ENCODE assay signal across 8 cellular contexts in the genomic region with DNA sequence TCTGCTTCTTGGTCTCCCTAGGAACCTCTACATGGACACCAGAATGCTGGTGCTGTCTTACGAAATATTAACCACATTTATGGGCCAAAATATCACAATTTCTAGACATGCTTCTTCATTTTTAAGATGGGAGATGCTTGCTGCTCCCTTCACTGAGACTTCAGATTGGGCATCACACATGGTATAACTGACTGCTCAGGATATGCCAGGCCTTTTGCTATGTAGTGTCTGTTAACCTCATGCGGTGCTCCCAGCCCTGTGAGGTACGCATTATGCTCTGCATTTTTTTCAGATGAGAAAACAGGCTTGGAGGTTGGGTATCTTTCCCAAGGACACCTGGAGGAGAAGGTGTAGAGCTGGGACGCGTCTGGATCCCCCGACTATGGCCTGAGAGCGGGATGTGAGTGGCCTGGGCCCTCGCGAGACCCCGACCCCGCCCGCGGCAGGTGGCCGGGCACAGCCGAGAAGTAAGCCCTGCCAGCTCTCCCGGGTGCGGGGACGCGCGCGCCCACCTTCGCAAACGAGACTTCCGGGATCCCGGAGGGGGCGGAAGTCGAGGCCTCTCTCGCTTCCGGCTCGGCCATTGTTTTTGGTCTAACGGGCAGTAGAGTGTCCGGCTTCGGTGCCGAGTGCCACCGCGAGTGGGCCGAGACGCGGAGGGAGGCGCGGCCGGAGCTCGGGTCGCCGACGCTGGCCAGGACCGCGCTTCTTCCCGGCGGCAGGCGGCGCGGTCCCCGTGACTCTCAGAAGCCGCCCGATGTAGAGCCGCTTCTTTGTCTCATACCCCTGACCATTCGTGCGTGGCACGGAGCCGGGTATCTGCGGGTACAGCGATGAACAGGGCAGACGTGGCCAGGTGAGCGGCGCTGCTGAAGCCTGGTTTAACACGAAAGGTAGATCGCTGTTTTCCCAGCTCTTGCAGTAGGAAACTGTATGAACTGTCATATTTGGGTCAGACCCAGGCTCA. TPM values are rescaled to one million over a fixed set of nuclear protein-coding genes. Genes with fewer than 3 reads are reported as not detected.
DNase-seq lines count a peak whose midpoint lies in the region; ATAC-seq and TF ChIP-seq lines count a peak whose summit lies in the region.

A gene (plus strand): TSS at position 568 of the 967 bp plus-strand sequence. CDS start 1,855 bp downstream, outside the sequence.

- peak in 1 of 2 donors; percentile 11 for TF ChIP-seq CTCF in fibroblast of lung (conservative IDR thresholded peaks at IDR 0.05 in 1 of 2, IDR thresholded peaks at IDR 0.05 in 1 of 2; ENCODE audit: low read depth in 1 of 2, low read length in 2 of 2)

- peak within 1 kb of the TSS; percentile 59 for H3K9ac ChIP-seq in fibroblast of lung (ENCODE audit: insufficient read depth, low read length)

- H3K4me1 ChIP-seq in fibroblast of lung (ENCODE audit: control insufficient read depth, extremely low read depth, insufficient read depth, low read length), result peaks cover 2% of the 10 kb centered on the region

- no peaks in the 10 kb centered on the region for H3K27me3 ChIP-seq in fibroblast of lung (ENCODE audit: control insufficient read depth, insufficient read depth, low read length)

- H3K79me2 ChIP-seq in fibroblast of lung (ENCODE audit: control insufficient read depth, insufficient read depth, low read length), result no peaks in the 10 kb centered on the region

- H3K27ac ChIP-seq in fibroblast of lung (ENCODE audit: insufficient read depth, low read length), result peak within 1 kb of the TSS; percentile 60

- ATAC-seq in activated T-helper 17 cell treated with anti-CD3 and anti-CD28 coated beads, Interleukin-2, amount 50 U/mL, for 72 hours (replicated peaks), result peak; percentile 74

- H3K4me3 ChIP-seq in fibroblast of lung (replicated peaks in 1 of 4; ENCODE audit: control extremely low read depth in 1 of 4, insufficient read depth in 1 of 4, low read depth in 3 of 4, low read length in 4 of 4), result peak within 1 kb of the TSS; percentile 79 to 90 (median 80)

- peak within 1 kb of the TSS; percentile 91 for H2AFZ ChIP-seq in fibroblast of lung (ENCODE audit: low read length)

- H3K9me3 Mint-ChIP-seq in activated T-helper 17 cell treated with anti-CD3 and anti-CD28 coated beads, Interleukin-2, amount 50 U/mL, for 72 hours, result peaks cover 9% of the 10 kb centered on the region

- H3K9me3 ChIP-seq in fibroblast of lung (ENCODE audit: control insufficient read depth, insufficient read depth, low read depth, low read length), result no peaks in the 10 kb centered on the region

- H3K4me2 ChIP-seq in fibroblast of lung (ENCODE audit: extremely low read depth, insufficient read depth, low read length), result peak within 1 kb of the TSS; percentile 90

- H3K36me3 ChIP-seq in fibroblast of lung (ENCODE audit: control insufficient read depth, insufficient read depth, low read length), result no peaks in the 10 kb centered on the region

- peak within 1 kb of the TSS; percentile 80 for H3K4me3 Mint-ChIP-seq in activated T-helper 17 cell treated with anti-CD3 and anti-CD28 coated beads, Interleukin-2, amount 50 U/mL, for 72 hours

- peak within 1 kb of the TSS; percentile 22 for H3K27ac Mint-ChIP-seq in activated T-helper 17 cell treated with anti-CD3 and anti-CD28 coated beads, Interleukin-2, amount 50 U/mL, for 72 hours

- DNase-seq in ELR (ENCODE audit: low read depth) (peak; percentile 64), HCEC 1CT (peak; percentile 40), NCI-H526 (lab: John Stamatoyannopoulos, UW) (peak; percentile 38 to 72), fibroblast of lung (ENCODE audit: low read depth in 2 of 2) (peak; percentile 63 to 67), myocyte (ENCODE audit: low read depth) (peak; percentile 73)
- DNase-seq in stimulated activated CD8-positive, alpha-beta memory T cell treated with anti-CD3 and anti-CD28 coated beads, Interleukin-7, amount 100 ng/mL, for 4 hours (ENCODE audit: low read depth in 2 of 2), result peak; percentile 38 to 52
- no peak for DNase-seq in NK-92 treated with Interleukin-12 subunit alpha and Interleukin-12 subunit beta, amount 100 ng/mL, for 24 hours (lab: John Stamatoyannopoulos, UW)

- H3K27me3 Mint-ChIP-seq in activated T-helper 17 cell treated with anti-CD3 and anti-CD28 coated beads, Interleukin-2, amount 50 U/mL, for 72 hours, result peaks cover 10% of the 10 kb centered on the region

- no peaks in the 10 kb centered on the region for H4K20me1 ChIP-seq in fibroblast of lung (ENCODE audit: control insufficient read depth, extremely low read depth, insufficient read depth, low read length)

- H3K4me1 Mint-ChIP-seq in activated T-helper 17 cell treated with anti-CD3 and anti-CD28 coated beads, Interleukin-2, amount 50 U/mL, for 72 hours, result peaks cover 7% of the 10 kb centered on the region

- peaks cover 5% of the 10 kb centered on the region for H3K36me3 Mint-ChIP-seq in activated T-helper 17 cell treated with anti-CD3 and anti-CD28 coated beads, Interleukin-2, amount 50 U/mL, for 72 hours (ENCODE audit: low read depth)

RNA-seq across cellular contexts. Expression of the gene that starts here (rescaled TPM):
- 1 to 10 TPM in 1 of 2 donors, under 1 TPM in 1; 0.78 to 1.6 TPM for total RNA-seq in activated T-helper 17 cell treated with anti-CD3 and anti-CD28 coated beads, Interleukin-2, amount 50 U/mL, for 72 hours
- total RNA-seq in fibroblast of lung, result 8.5 and 13.2 TPM in 2 replicates
- polyA plus RNA-seq in fibroblast of lung, result 2.2 and 3.0 TPM in 2 replicates
- 1.6 and 2.0 TPM in 2 replicates for polyA plus RNA-seq in fibroblast of lung (2012)
- 1.7 and 3.1 TPM in 2 replicates for polyA minus RNA-seq in fibroblast of lung (ENCODE audit: low replicate concordance)
- 8.8 and 8.9 TPM in 2 replicates for total RNA-seq in myocyte
- 4.2 TPM for polyA plus RNA-seq in myocyte (2012)
